In genomic region chr12:76138656-76139055, GRCh38 we compare ENCODE assay signal across 7 cellular contexts.
"Had no signal": no experiment of that assay in that cellular context is flagged by ENCODE, and none has a peak within 500 bp of the region (broad histone marks: within the 10 kb centered on the region; RNA-seq: fewer than 3 reads in every experiment).

No MANE protein-coding gene starts in this region.

- H3K9ac ChIP-seq: KMS-11 had no signal

- ATAC-seq: HepG2 had no signal

- H3K27ac ChIP-seq: HL-60, KMS-11 had no signal

- FAIRE-seq: HepG2, HTR-8/SVneo had no signal

- H3K4me2 ChIP-seq: KMS-11 had no signal

- DNase-seq: IMR-90, KBM-7, KG1 had no signal
